20 cellular contexts compared by ENCODE assay signal in genomic region chr7:157543276-157543675, GRCh38.
DNase-seq lines count a peak whose midpoint lies in the region; ATAC-seq and TF ChIP-seq lines count a peak whose summit lies in the region.
"Had no signal": no experiment of that assay in that cellular context is flagged by ENCODE, and none has a peak within 500 bp of the region (broad histone marks: within the 10 kb centered on the region; RNA-seq: fewer than 3 reads in every experiment).

No MANE protein-coding gene starts in this region.

- no peaks in the 10 kb centered on the region for H3K4me1 ChIP-seq in RWPE2 (ENCODE audit: insufficient read depth, poor library complexity, severe bottlenecking)
- no peaks in the 10 kb centered on the region for H3K4me1 ChIP-seq in mucosa of descending colon (ENCODE audit: low read depth)
- H3K4me1 ChIP-seq in stomach: no peaks in the 10 kb centered on the region
- H3K4me1 ChIP-seq: SJCRH30 had no signal

- WGBS in stomach, 5 donors: 84 to 94% (median 90%) methylated on average over 11 of the region's 11 CpGs

- TF ChIP-seq EP300 in stomach (IDR thresholded peaks at IDR 0.05): no peak

- no peaks in the 10 kb centered on the region for H3K9me3 Mint-ChIP-seq in chondrocyte (ENCODE audit: low read depth)
- peaks cover 3% of the 10 kb centered on the region for H3K9me3 Mint-ChIP-seq in stimulated activated effector memory CD8-positive, alpha-beta T cell treated with anti-CD3 and anti-CD28 coated beads, Interleukin-12 subunit alpha, Interleukin-12 subunit beta, amount 100 ng/mL, for 72 hours
- H3K9me3 Mint-ChIP-seq: CD8-positive, alpha-beta T cell had no signal

- H3K36me3 Mint-ChIP-seq in chondrocyte (ENCODE audit: low read depth): no peaks in the 10 kb centered on the region
- H3K36me3 Mint-ChIP-seq in stimulated activated effector memory CD8-positive, alpha-beta T cell treated with anti-CD3 and anti-CD28 coated beads, Interleukin-12 subunit alpha, Interleukin-12 subunit beta, amount 100 ng/mL, for 72 hours: peaks cover 6% of the 10 kb centered on the region
- H3K36me3 Mint-ChIP-seq: CD8-positive, alpha-beta T cell had no signal

- H3K27ac Mint-ChIP-seq in chondrocyte (ENCODE audit: unreplicated experiment): no peak overlapping the region
- peak overlapping the region; percentile 76 for H3K27ac Mint-ChIP-seq in stimulated activated effector memory CD8-positive, alpha-beta T cell treated with anti-CD3 and anti-CD28 coated beads, Interleukin-12 subunit alpha, Interleukin-12 subunit beta, amount 100 ng/mL, for 72 hours
- H3K27ac Mint-ChIP-seq: CD8-positive, alpha-beta T cell had no signal

- intact Hi-C loops in mucosa of descending colon (cut with DNase I, micrococcal nuclease) (no loop called here), stomach (cut with DNase I; ENCODE audit: low total_unique reads) (no loop called here)

- ATAC-seq in RWPE2 (ENCODE audit: low read depth): no peak
- no peak for ATAC-seq in mucosa of descending colon
- no peak for ATAC-seq in stimulated activated effector memory CD8-positive, alpha-beta T cell treated with anti-CD3 and anti-CD28 coated beads, Interleukin-12 subunit alpha, Interleukin-12 subunit beta, amount 100 ng/mL, for 72 hours
- no peak for ATAC-seq in HG03095 (IDR thresholded peaks at IDR 0.05; ENCODE audit: unreplicated experiment)
- ATAC-seq: CD8-positive, alpha-beta T cell; HCT116; Panc1 had no signal

- peaks cover 21% of the 10 kb centered on the region for H3K27me3 Mint-ChIP-seq in chondrocyte (ENCODE audit: low read depth)

- H3K9me3 ChIP-seq in RWPE2 (ENCODE audit: severe bottlenecking) (no peaks in the 10 kb centered on the region), mucosa of descending colon (no peaks in the 10 kb centered on the region), stomach (no peaks in the 10 kb centered on the region)
- H3K9me3 ChIP-seq: BLaER1 treated with 17β-estradiol and CSF1 and Interleukin-3, amounts not matched to agents 10 nM and 100 nM; SJCRH30 had no signal

- TF ChIP-seq POLR2A in stomach (IDR thresholded peaks at IDR 0.05): no peak

- no peaks in the 10 kb centered on the region for H3K36me3 ChIP-seq in RWPE2 (ENCODE audit: low read depth)
- no peaks in the 10 kb centered on the region for H3K36me3 ChIP-seq in mucosa of descending colon (ENCODE audit: low read depth)
- H3K36me3 ChIP-seq in stomach: peaks cover 4 to 59% (median 34%) of the 10 kb centered on the region in 4 donors
- H3K36me3 ChIP-seq: BLaER1 treated with 17β-estradiol and CSF1 and Interleukin-3, amounts not matched to agents 10 nM and 100 nM; SJCRH30 had no signal

- no peaks in the 10 kb centered on the region for H3K4me1 Mint-ChIP-seq in chondrocyte (ENCODE audit: low read depth)
- peaks cover 18% of the 10 kb centered on the region for H3K4me1 Mint-ChIP-seq in stimulated activated effector memory CD8-positive, alpha-beta T cell treated with anti-CD3 and anti-CD28 coated beads, Interleukin-12 subunit alpha, Interleukin-12 subunit beta, amount 100 ng/mL, for 72 hours

- TF ChIP-seq CTCF in RWPE2 (IDR thresholded peaks at IDR 0.05; ENCODE audit: poor library complexity, severe bottlenecking) (no peak), chondrocyte (IDR thresholded peaks at IDR 0.05) (no peak), mucosa of descending colon (IDR thresholded peaks at IDR 0.05) (no peak), stomach (IDR thresholded peaks at IDR 0.05) (no peak)

- H3K4me3 ChIP-seq in RWPE2 (ENCODE audit: severe bottlenecking) (no peak overlapping the region), mucosa of descending colon (no peak overlapping the region), stomach (no peak overlapping the region)
- H3K4me3 ChIP-seq: BLaER1 treated with 17β-estradiol and CSF1 and Interleukin-3, amounts not matched to agents 10 nM and 100 nM; SJCRH30 had no signal

- H3K27me3 ChIP-seq in RWPE2 (ENCODE audit: insufficient read depth, poor library complexity, severe bottlenecking) (no peaks in the 10 kb centered on the region), stomach (no peaks in the 10 kb centered on the region)
- H3K27me3 ChIP-seq: BLaER1 treated with 17β-estradiol and CSF1 and Interleukin-3, amounts not matched to agents 10 nM and 100 nM; SJCRH30 had no signal

- no peak overlapping the region for H3K4me3 Mint-ChIP-seq in chondrocyte (ENCODE audit: unreplicated experiment)
- H3K4me3 Mint-ChIP-seq in stimulated activated effector memory CD8-positive, alpha-beta T cell treated with anti-CD3 and anti-CD28 coated beads, Interleukin-12 subunit alpha, Interleukin-12 subunit beta, amount 100 ng/mL, for 72 hours: no peak overlapping the region
- H3K4me3 Mint-ChIP-seq: CD8-positive, alpha-beta T cell had no signal

- H3K27ac ChIP-seq in RWPE2 (ENCODE audit: poor library complexity, severe bottlenecking) (no peak overlapping the region), stomach (no peak overlapping the region)
- H3K27ac ChIP-seq: BLaER1 treated with 17β-estradiol and CSF1 and Interleukin-3, amounts not matched to agents 10 nM and 100 nM; SJCRH30 had no signal

- peak; percentile 45 for DNase-seq in RWPE2 (ENCODE audit: low spot score)
- DNase-seq in chondrocyte (ENCODE audit: low spot score): peak; percentile 83
- DNase-seq in mucosa of descending colon: peak in 2 of 3 donors; percentile 6 to 25
- DNase-seq in stimulated activated effector memory CD8-positive, alpha-beta T cell treated with anti-CD3 and anti-CD28 coated beads, Interleukin-12 subunit alpha, Interleukin-12 subunit beta, amount 100 ng/mL, for 72 hours (ENCODE audit: low spot score in 2 of 2): no peak
- DNase-seq in stomach: no peak
- DNase-seq in DMS53 (lab: John Stamatoyannopoulos, UW): no peak
- DNase-seq: CD8-positive, alpha-beta T cell; DMS153; GOT3; Kasumi-1; NCI-H1694; NCI-H2081; NCI-H2171; NCI-H524 treated with DMSO at 0.1 percent for 48 hours; NCI-H82; SJCRH30 had no signal

Comparison
In these comparisons a context has a peak if more than half of its experiments do, and no peak if none do; other contexts are left out.
1. DNase-seq: peak in RWPE2 (single experiment), chondrocyte (single experiment) and mucosa of descending colon (2 of 3); none in stimulated activated effector memory CD8-positive, alpha-beta T cell treated with anti-CD3 and anti-CD28 coated beads, Interleukin-12 subunit alpha, Interleukin-12 subunit beta, amount 100 ng/mL, for 72 hours (0 of 2), stomach (single experiment) and DMS53 (single experiment).